23 cellular contexts compared by ENCODE assay signal in the genomic region with DNA sequence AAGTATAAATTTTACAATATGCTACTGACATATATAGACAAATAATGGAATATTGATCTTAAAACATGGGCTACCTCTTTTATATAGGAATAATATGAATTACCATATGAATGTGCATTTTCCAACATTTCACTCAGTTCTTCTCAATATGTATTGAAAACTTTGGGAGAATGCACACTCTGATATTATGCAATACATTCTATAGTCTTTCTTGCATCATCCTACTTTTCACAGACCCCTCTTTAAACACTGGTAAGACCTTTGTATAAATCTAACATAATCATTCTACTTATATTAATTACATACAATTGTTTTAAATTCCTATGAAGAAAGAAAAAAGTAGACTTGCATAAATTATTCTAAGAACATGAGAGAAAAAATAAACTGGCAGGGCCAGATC.
DNase-seq lines count a peak whose midpoint lies in the region; ATAC-seq, FAIRE-seq and TF ChIP-seq lines count a peak whose summit lies in the region.
"Had no signal": no experiment of that assay in that cellular context is flagged by ENCODE, and none has a peak within 500 bp of the region (broad histone marks: within the 10 kb centered on the region; RNA-seq: fewer than 3 reads in every experiment).

No MANE protein-coding gene starts in this region.

- no peak overlapping the region for H2AFZ ChIP-seq in HepG2 (ENCODE audit: low read length)
- H2AFZ ChIP-seq in K562 (ENCODE audit: low read depth, low read length): no peak overlapping the region

- FAIRE-seq in HepG2 (lab: Jason Lieb, UNC) (no peak), K562 (lab: Jason Lieb, UNC) (no peak), small intestine (lab: Jason Lieb, UNC) (peak; percentile 26)
- FAIRE-seq: A549, D721Med, GM12878, GM12892, GM18507 had no signal

- no TSS peak for BruUV-seq in HepG2 (replicated peaks; lab: Mats Ljungman, UMichigan)
- BruUV-seq in K562 (replicated peaks; lab: Mats Ljungman, UMichigan): no TSS peak

- no peak overlapping the region for H3K4me2 ChIP-seq in HepG2 (ENCODE audit: low read depth, low read length)
- no peak overlapping the region for H3K4me2 ChIP-seq in K562 (ENCODE audit: insufficient read depth, low read length)
- H3K4me2 ChIP-seq: A549; BLaER1 treated with 17β-estradiol and CSF1 and Interleukin-3, amounts not matched to agents 10 nM and 100 nM had no signal

- POLR2A ChIA-PET in HepG2 (lab: Yijun Ruan, JAX) (no interaction called here), K562 (lab: Yijun Ruan, JAX) (no interaction called here)

- TF ChIP-seq RAD21 in HepG2 (CRISPR knock-in tag; IDR thresholded peaks at IDR 0.05) (no peak), K562 (CRISPR knock-in tag; conservative IDR thresholded peaks at IDR 0.05 in 1 of 2, IDR thresholded peaks at IDR 0.05 in 1 of 2) (no peak)

- TF ChIP-seq POLR2A in HepG2 (IDR thresholded peaks at IDR 0.05; ENCODE audit: insufficient read depth in 1 of 2, low read depth in 2 of 2, low read length in 2 of 2) (no peak), right lobe of liver (IDR thresholded peaks at IDR 0.05) (no peak), K562 (conservative IDR thresholded peaks at IDR 0.05) (no peak)

- no peak overlapping the region for H3K9ac ChIP-seq in HepG2 (ENCODE audit: insufficient read depth, low read depth, low read length)
- H3K9ac ChIP-seq in K562 (ENCODE audit: insufficient read depth in 1 of 2, low read depth in 2 of 2, low read length in 2 of 2): no peak overlapping the region
- H3K9ac ChIP-seq: BLaER1 treated with 17β-estradiol and CSF1 and Interleukin-3, amounts not matched to agents 10 nM and 100 nM had no signal

- H3K4me1 ChIP-seq in HepG2 (ENCODE audit: insufficient read depth, low read length) (no peaks in the 10 kb centered on the region), right lobe of liver (no peaks in the 10 kb centered on the region), K562 (replicated peaks in 1 of 2; ENCODE audit: control insufficient read depth in 2 of 2, insufficient read depth in 2 of 2, low read length in 2 of 2) (no peaks in the 10 kb centered on the region), small intestine (ENCODE audit: control insufficient read depth in 2 of 2, insufficient read depth in 1 of 2, low read depth in 1 of 2, low read length in 1 of 2) (no peaks in the 10 kb centered on the region)
- H3K4me1 ChIP-seq: A549; BLaER1 treated with 17β-estradiol and CSF1 and Interleukin-3, amounts not matched to agents 10 nM and 100 nM had no signal

- H3K27me3 ChIP-seq in HepG2 (ENCODE audit: control insufficient read depth in 1 of 2, insufficient read depth in 2 of 2, low read length in 2 of 2): no peaks in the 10 kb centered on the region
- no peaks in the 10 kb centered on the region for H3K27me3 ChIP-seq in right lobe of liver
- H3K27me3 ChIP-seq in K562 (ENCODE audit: control insufficient read depth in 2 of 2, insufficient read depth in 2 of 2, low read length in 2 of 2): no peaks in the 10 kb centered on the region
- H3K27me3 ChIP-seq in small intestine (ENCODE audit: control insufficient read depth in 2 of 2, insufficient read depth in 2 of 2, low read length in 2 of 2): no peaks in the 10 kb centered on the region
- H3K27me3 ChIP-seq: BLaER1 treated with 17β-estradiol and CSF1 and Interleukin-3, amounts not matched to agents 10 nM and 100 nM had no signal

- intact Hi-C loops in HepG2 (cut with micrococcal nuclease; ENCODE audit: unreplicated experiment): no loop called here
- intact Hi-C loops in right lobe of liver (cut with DNase I): no loop called here
- intact Hi-C loops in K562 (cut with micrococcal nuclease): no loop called here

- TF ChIP-seq EP300 in HepG2 (IDR thresholded peaks at IDR 0.05; ENCODE audit: low read depth in 2 of 2, low read length in 2 of 2) (no peak), HepG2 (CRISPR knock-in tag; IDR thresholded peaks at IDR 0.05; ENCODE audit: borderline replicate concordance) (no peak), K562 (IDR thresholded peaks at IDR 0.05; ENCODE audit: low read length) (no peak)

- H3K79me2 ChIP-seq in HepG2 (ENCODE audit: insufficient read depth, low read length) (no peaks in the 10 kb centered on the region), K562 (ENCODE audit: control insufficient read depth, insufficient read depth, low read length) (no peaks in the 10 kb centered on the region)

- H4K20me1 ChIP-seq in HepG2 (ENCODE audit: insufficient read depth, low read length) (no peaks in the 10 kb centered on the region), K562 (replicated peaks; ENCODE audit: control insufficient read depth, insufficient read depth, low read length) (no peaks in the 10 kb centered on the region)
- H4K20me1 ChIP-seq: BLaER1 treated with 17β-estradiol and CSF1 and Interleukin-3, amounts not matched to agents 10 nM and 100 nM had no signal

- CTCF ChIA-PET in HepG2 (lab: Yijun Ruan, JAX; ENCODE audit: low intra/inter-chr PET ratio, low total read pairs): no interaction called here
- CTCF ChIA-PET in K562 (lab: Yijun Ruan, JAX; ENCODE audit: low intra/inter-chr PET ratio): no interaction called here

- H3K4me3 ChIP-seq in HepG2 (replicated peaks in 1 of 3; ENCODE audit: insufficient read depth in 1 of 3, low read depth in 2 of 3, low read length in 3 of 3): no peak overlapping the region
- H3K4me3 ChIP-seq in right lobe of liver: no peak overlapping the region
- no peak overlapping the region for H3K4me3 ChIP-seq in K562
- no peak overlapping the region for H3K4me3 ChIP-seq in small intestine (ENCODE audit: low read depth in 1 of 2, low read length in 2 of 2)
- H3K4me3 ChIP-seq in foreskin fibroblast (ENCODE audit: low read depth in 1 of 2, low read length in 2 of 2): no peak overlapping the region
- H3K4me3 ChIP-seq: A549; BLaER1 treated with 17β-estradiol and CSF1 and Interleukin-3, amounts not matched to agents 10 nM and 100 nM; GM12878 had no signal

- H3K36me3 ChIP-seq in HepG2 (replicated peaks in 1 of 2; ENCODE audit: control insufficient read depth in 1 of 2, insufficient read depth in 2 of 2, low read length in 2 of 2): no peaks in the 10 kb centered on the region
- no peaks in the 10 kb centered on the region for H3K36me3 ChIP-seq in right lobe of liver
- no peaks in the 10 kb centered on the region for H3K36me3 ChIP-seq in K562 (ENCODE audit: control insufficient read depth, insufficient read depth, low read length)
- H3K36me3 ChIP-seq in small intestine (ENCODE audit: control insufficient read depth in 2 of 2, insufficient read depth in 2 of 2, low read length in 2 of 2): no peaks in the 10 kb centered on the region
- H3K36me3 ChIP-seq: BLaER1 treated with 17β-estradiol and CSF1 and Interleukin-3, amounts not matched to agents 10 nM and 100 nM had no signal

- DNase-seq in HepG2 (ENCODE audit: low spot score) (no peak), right lobe of liver (no peak), OCI-M1 (lab: John Stamatoyannopoulos, UW) (peak; percentile 34), K562 (ENCODE audit: extremely low read depth in 1 of 4, low spot score in 3 of 4) (no peak), small intestine (no peak), foreskin fibroblast (no peak), G401 (ENCODE audit: low spot score) (no peak)
- DNase-seq: 8988T; AML-193; Caco-2; Calu3; CD4-positive, alpha-beta T cell; CD8-positive, alpha-beta T cell; DMS79 treated with DMSO at 0.1 percent for 48 hours; GDM1 had no signal

- H3K9me3 ChIP-seq in HepG2 (ENCODE audit: low read length): peaks cover 19% of the 10 kb centered on the region
- H3K9me3 ChIP-seq in right lobe of liver: no peaks in the 10 kb centered on the region
- H3K9me3 ChIP-seq in K562 (replicated peaks; ENCODE audit: control insufficient read depth, insufficient read depth, low read depth, low read length): no peaks in the 10 kb centered on the region
- H3K9me3 ChIP-seq in small intestine (ENCODE audit: control insufficient read depth, low read depth): no peaks in the 10 kb centered on the region
- H3K9me3 ChIP-seq: A549; BLaER1 treated with 17β-estradiol and CSF1 and Interleukin-3, amounts not matched to agents 10 nM and 100 nM; Caco-2 had no signal

- in situ Hi-C loops in HepG2 (cut with HindIII; ENCODE audit: extremely low pct_ligation_motif_present, low pct_unique_long_range_greater_than_20kb): no loop called here
- in situ Hi-C loops in K562 (cut with MboI): no loop called here
- in situ Hi-C loops in G401 (cut with HindIII; ENCODE audit: low sequenced_read_pairs): no loop called here

- no peak for TF ChIP-seq CTCF in HepG2 (CRISPR knock-in tag; IDR thresholded peaks at IDR 0.05)
- no peak for TF ChIP-seq CTCF in right lobe of liver (IDR thresholded peaks at IDR 0.05)
- TF ChIP-seq CTCF in K562 (IDR thresholded peaks at IDR 0.05 in 2 of 3, conservative IDR thresholded peaks at IDR 0.05 in 1 of 3; ENCODE audit: insufficient read depth in 2 of 3, low read depth in 1 of 3, low read length in 3 of 3): no peak
- TF ChIP-seq CTCF in foreskin fibroblast (IDR thresholded peaks at IDR 0.05; ENCODE audit: low read depth, low read length): no peak

- H3K27ac ChIP-seq in HepG2 (ENCODE audit: extremely low read length, insufficient read depth, low read length) (no peak overlapping the region), right lobe of liver (no peak overlapping the region), K562 (ENCODE audit: extremely low read depth, low read depth, low read length) (no peak overlapping the region), small intestine (ENCODE audit: low read depth in 1 of 2, low read length in 1 of 2) (no peak overlapping the region)
- H3K27ac ChIP-seq: A549; BLaER1 treated with 17β-estradiol and CSF1 and Interleukin-3, amounts not matched to agents 10 nM and 100 nM; C4-2B had no signal

- no peaks in the 10 kb centered on the region for H3K9me1 ChIP-seq in K562 (ENCODE audit: control insufficient read depth, insufficient read depth, low read length)

- ATAC-seq in HepG2 (no peak), right lobe of liver (no peak), K562 (no peak), HG03108 (IDR thresholded peaks at IDR 0.05; ENCODE audit: unreplicated experiment) (no peak)
- ATAC-seq: A549; CD8-positive, alpha-beta T cell; GM12878 had no signal

TF ChIP-seq in HepG2, 621 proteins besides CTCF, POLR2A, EP300 and RAD21:
- TF ChIP-seq CEBPB (IDR thresholded peaks at IDR 0.05; ENCODE audit: borderline replicate concordance, low read depth, low read length) (peak; percentile 33; the same call in 1 of the 2 replicates), KDM5B (CRISPR knock-in tag; IDR thresholded peaks at IDR 0.05; ENCODE audit: borderline replicate concordance) (no peak)
TF ChIP-seq in HepG2: peak in this region for 1.

TF ChIP-seq in K562, 482 proteins besides CTCF, POLR2A, EP300 and RAD21 (continues in another document):
- no peak for TF ChIP-seq POLR2B (IDR thresholded peaks at IDR 0.05; ENCODE audit: low read depth, partially characterized antibody)
- no peak for TF ChIP-seq KDM1A (IDR thresholded peaks at IDR 0.05)
- TF ChIP-seq CEBPG (CRISPR knock-in tag; IDR thresholded peaks at IDR 0.05): no peak
- peak in 1 of 2 experiments; percentile 73; a peak in 2 of 4 replicates for TF ChIP-seq CEBPG (tag; conservative IDR thresholded peaks at IDR 0.05 in 1 of 2, IDR thresholded peaks at IDR 0.05 in 1 of 2)
- peak; percentile 72 for TF ChIP-seq CEBPB (tag; IDR thresholded peaks at IDR 0.05)
- no peak for TF ChIP-seq TBL1XR1 (IDR thresholded peaks at IDR 0.05; ENCODE audit: low read length in 2 of 2)
